24 cellular contexts compared by ENCODE assay signal in the genomic region with DNA sequence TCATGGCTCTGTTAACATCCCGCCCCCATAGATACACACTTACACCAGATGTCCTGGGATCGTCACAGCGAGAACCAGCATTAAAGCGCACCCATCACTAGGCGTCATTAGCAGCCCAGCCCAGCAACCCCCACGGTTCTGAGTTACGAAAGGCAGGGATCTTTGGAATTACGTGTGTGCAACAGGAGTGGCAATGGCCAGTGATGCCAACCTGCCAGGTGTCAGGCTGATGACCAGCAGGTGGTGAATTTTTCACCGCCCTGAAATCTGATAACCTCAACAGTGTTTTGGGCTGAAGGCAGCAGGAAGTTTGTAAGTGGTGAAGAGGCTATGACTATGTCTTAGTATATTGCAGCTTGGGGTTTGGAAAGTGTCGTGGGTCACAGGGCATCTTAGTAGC.
DNase-seq lines count a peak whose midpoint lies in the region; ATAC-seq, FAIRE-seq and TF ChIP-seq lines count a peak whose summit lies in the region.
"Had no signal": no experiment of that assay in that cellular context is flagged by ENCODE, and none has a peak within 500 bp of the region (broad histone marks: within the 10 kb centered on the region; RNA-seq: fewer than 3 reads in every experiment).

No MANE protein-coding gene starts in this region.

- POLR2A ChIA-PET in WTC11 (lab: Charles Lee), result no interaction called here

- no peak for ATAC-seq in WTC11
- no peak for ATAC-seq in HG03469 (IDR thresholded peaks at IDR 0.05; ENCODE audit: unreplicated experiment)
- ATAC-seq in SK-N-SH treated with all-trans-retinoic acid at 6 μM for 48 hours, result no peak
- no peak for ATAC-seq in GM19452 (IDR thresholded peaks at IDR 0.05; ENCODE audit: unreplicated experiment)
- ATAC-seq: HCT116, left ventricle myocardium superior, Right ventricle myocardium inferior had no signal

- no peaks in the 10 kb centered on the region for H3K27me3 Mint-ChIP-seq in WTC11 (ENCODE audit: low read depth)

- H3K27ac Mint-ChIP-seq in WTC11, result peak overlapping the region; percentile 47
- H3K27ac Mint-ChIP-seq: T-helper 1 cell treated with Interleukin-12 subunit alpha and Interleukin-12 subunit beta and Interleukin-4 antibody, amounts not matched to agents 30 μg/mL and 1 μg/mL, for 36 hours had no signal

- H3K4me1 Mint-ChIP-seq in WTC11, result peaks cover 41% of the 10 kb centered on the region
- H3K4me1 Mint-ChIP-seq: CD14-positive monocyte had no signal

- peaks cover 3% of the 10 kb centered on the region; the same call in 1 of the 2 replicates for H3K36me3 Mint-ChIP-seq in WTC11

- CTCF ChIA-PET in WTC11 (lab: Charles Lee), result interaction anchor here (1.3 to 5.0 kb wide), 4 partner anchors 12 to 28 kb away, joined by 3 to 21 read pairs (median 10); no protein-coding TSS in a partner anchor

- peak; percentile 16 for FAIRE-seq in HTR-8/SVneo (lab: Jason Lieb, UNC)
- FAIRE-seq: bronchial epithelial cell, endometrium had no signal

- peak; percentile 81 for DNase-seq in COLO668 (lab: John Stamatoyannopoulos, UW; ENCODE audit: unreplicated experiment)
- DNase-seq in HTR-8/SVneo (ENCODE audit: insufficient read length, low spot score), result no peak
- DNase-seq in NCI-H2171 treated with DMSO at 0.1 percent for 48 hours (lab: John Stamatoyannopoulos, UW), result peak; percentile 47
- no peak for DNase-seq in WTC11 (ENCODE audit: low spot score)
- no peak for DNase-seq in effector CD8-positive, alpha-beta T cell (lab: John Stamatoyannopoulos, UW)
- DNase-seq: activated CD4-positive, alpha-beta T cell treated with anti-CD3 and anti-CD28 coated beads, Interleukin-2, amount 50 U/mL, for 48 hours; activated naive CD4-positive, alpha-beta T cell; activated T-cell treated with anti-CD3 and anti-CD28 coated beads, Interleukin-2, amount 50 U/mL, for 1 hour; DND-41; left ventricle myocardium superior; NCI-H526; nucleus accumbens; OCI-M1; spleen; stimulated activated CD4-positive, alpha-beta T cell treated with anti-CD3 and anti-CD28 coated beads, Interleukin-4, amount 100 ng/mL, for 24 hours had no signal

- TF ChIP-seq CTCF in WTC11 (IDR thresholded peaks at IDR 0.05), result no peak

- H3K9me3 Mint-ChIP-seq in WTC11, result no peaks in the 10 kb centered on the region
- H3K9me3 Mint-ChIP-seq: CD14-positive monocyte; T-helper 1 cell treated with Interleukin-12 subunit alpha and Interleukin-12 subunit beta and Interleukin-4 antibody, amounts not matched to agents 30 μg/mL and 1 μg/mL, for 36 hours had no signal

- H3K4me3 Mint-ChIP-seq in WTC11, result no peak overlapping the region
- H3K4me3 Mint-ChIP-seq: CD14-positive monocyte; T-helper 1 cell treated with Interleukin-12 subunit alpha and Interleukin-12 subunit beta and Interleukin-4 antibody, amounts not matched to agents 30 μg/mL and 1 μg/mL, for 36 hours had no signal

TF ChIP-seq in WTC11, 78 proteins besides CTCF, POLR2A, EP300 and RAD21:
- TF ChIP-seq SOX15 (CRISPR knock-in tag; IDR thresholded peaks at IDR 0.05), result no peak

TF ChIP-seq in SK-N-SH treated with all-trans-retinoic acid at 6 μM for 48 hours, 23 proteins besides CTCF, POLR2A, EP300 and RAD21:
- TF ChIP-seq, protein P1, sequence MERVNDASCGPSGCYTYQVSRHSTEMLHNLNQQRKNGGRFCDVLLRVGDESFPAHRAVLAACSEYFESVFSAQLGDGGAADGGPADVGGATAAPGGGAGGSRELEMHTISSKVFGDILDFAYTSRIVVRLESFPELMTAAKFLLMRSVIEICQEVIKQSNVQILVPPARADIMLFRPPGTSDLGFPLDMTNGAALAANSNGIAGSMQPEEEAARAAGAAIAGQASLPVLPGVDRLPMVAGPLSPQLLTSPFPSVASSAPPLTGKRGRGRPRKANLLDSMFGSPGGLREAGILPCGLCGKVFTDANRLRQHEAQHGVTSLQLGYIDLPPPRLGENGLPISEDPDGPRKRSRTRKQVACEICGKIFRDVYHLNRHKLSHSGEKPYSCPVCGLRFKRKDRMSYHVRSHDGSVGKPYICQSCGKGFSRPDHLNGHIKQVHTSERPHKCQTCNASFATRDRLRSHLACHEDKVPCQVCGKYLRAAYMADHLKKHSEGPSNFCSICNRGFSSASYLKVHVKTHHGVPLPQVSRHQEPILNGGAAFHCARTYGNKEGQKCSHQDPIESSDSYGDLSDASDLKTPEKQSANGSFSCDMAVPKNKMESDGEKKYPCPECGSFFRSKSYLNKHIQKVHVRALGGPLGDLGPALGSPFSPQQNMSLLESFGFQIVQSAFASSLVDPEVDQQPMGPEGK (CRISPR knock-in tag; IDR thresholded peaks at IDR 0.05; ENCODE audit: borderline replicate concordance), result no peak
- TF ChIP-seq SNAI2 (CRISPR knock-in tag; IDR thresholded peaks at IDR 0.05), result no peak
- no peak for TF ChIP-seq RARB (CRISPR knock-in tag; IDR thresholded peaks at IDR 0.05)
- TF ChIP-seq OSR1 (CRISPR knock-in tag; IDR thresholded peaks at IDR 0.05), result no peak
- TF ChIP-seq ZNF70 (CRISPR knock-in tag; IDR thresholded peaks at IDR 0.05), result no peak
- TF ChIP-seq TSHZ2 (CRISPR knock-in tag; IDR thresholded peaks at IDR 0.05), result no peak
- no peak for TF ChIP-seq PPARA (CRISPR knock-in tag; IDR thresholded peaks at IDR 0.05; ENCODE audit: borderline replicate concordance)
- no peak for TF ChIP-seq ZFP30 (CRISPR knock-in tag; IDR thresholded peaks at IDR 0.05)
- TF ChIP-seq CSRNP3 (CRISPR knock-in tag; IDR thresholded peaks at IDR 0.05), result no peak
- no peak for TF ChIP-seq ISL1 (CRISPR knock-in tag; IDR thresholded peaks at IDR 0.05)
- TF ChIP-seq ESRRG (CRISPR knock-in tag; IDR thresholded peaks at IDR 0.05), result no peak

Comparison
In these comparisons a context has a peak if more than half of its experiments do, and no peak if none do; other contexts are left out.
1. DNase-seq: peak in COLO668 (single experiment) and NCI-H2171 treated with DMSO at 0.1 percent for 48 hours (single experiment); none in HTR-8/SVneo (single experiment), WTC11 (single experiment) and effector CD8-positive, alpha-beta T cell (single experiment).